Comparison of ENCODE assay signal across 1 cellular context in the genomic region with DNA sequence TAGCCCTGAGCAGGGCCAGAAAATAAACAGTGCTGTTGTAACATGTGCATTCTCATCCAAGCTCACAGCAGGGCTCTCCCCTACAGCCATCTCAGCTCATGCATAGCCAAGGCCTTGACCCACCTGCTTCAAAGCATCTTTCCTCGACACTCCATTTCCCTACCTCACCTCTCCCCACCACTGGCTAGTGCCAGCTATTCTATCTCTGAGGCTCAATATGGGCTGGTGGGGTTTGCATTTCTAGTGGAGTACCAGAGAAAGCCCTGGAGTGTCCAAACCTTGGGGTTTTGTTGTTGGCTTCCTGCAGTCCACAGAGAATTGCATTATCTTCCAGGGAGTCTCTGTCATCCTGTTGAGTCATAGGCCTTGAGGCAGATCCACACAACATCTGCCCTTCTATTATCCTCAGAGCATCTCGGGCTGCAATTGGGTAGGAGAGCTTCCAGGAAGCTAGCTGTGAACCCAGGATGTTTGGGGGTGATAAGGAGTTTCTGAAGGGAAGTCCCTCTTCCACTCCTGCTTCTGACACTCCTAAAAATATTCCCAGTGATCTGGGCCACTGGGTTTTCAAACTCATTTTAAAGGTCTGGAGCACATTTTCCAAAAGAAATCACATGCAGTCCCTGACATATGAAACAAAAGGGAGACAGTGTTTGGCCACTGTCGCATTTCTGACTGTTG.
TF ChIP-seq lines count a peak whose summit lies in the region.

No MANE protein-coding gene starts in this region.

TF ChIP-seq in K562, 482 proteins besides CTCF, POLR2A, EP300 and RAD21 (continued from another document and continues in another):
- TF ChIP-seq ZNF830 (CRISPR knock-in tag; IDR thresholded peaks at IDR 0.05) (no peak), PML (IDR thresholded peaks at IDR 0.05; ENCODE audit: low read length) (no peak), SMARCB1 (IDR thresholded peaks at IDR 0.05; ENCODE audit: insufficient read length, low read depth) (no peak), ESRRA (IDR thresholded peaks at IDR 0.05; ENCODE audit: borderline replicate concordance, low read depth) (no peak), POLR2AphosphoS2 (IDR thresholded peaks at IDR 0.05; ENCODE audit: low read length) (no peak), ZBTB7A (IDR thresholded peaks at IDR 0.05; ENCODE audit: borderline replicate concordance, control insufficient read depth, low read depth, low read length) (no peak), XRCC3 (IDR thresholded peaks at IDR 0.05) (no peak), SRSF1 (IDR thresholded peaks at IDR 0.05; ENCODE audit: low read depth, low read length) (no peak), ZNF778 (CRISPR knock-in tag; IDR thresholded peaks at IDR 0.05) (no peak), DPF2 (IDR thresholded peaks at IDR 0.05) (peak; percentile 87), NBN (IDR thresholded peaks at IDR 0.05; ENCODE audit: low read depth) (no peak), ZNF239 (CRISPR knock-in tag; IDR thresholded peaks at IDR 0.05) (no peak), RCOR1 (IDR thresholded peaks at IDR 0.05; ENCODE audit: borderline replicate concordance in 1 of 2, low read depth in 2 of 2, low read length in 2 of 2) (peak in 1 of 2 experiments; percentile 83; a peak in 2 of 4 replicates), ZNF347 (CRISPR knock-in tag; IDR thresholded peaks at IDR 0.05; ENCODE audit: low read depth) (no peak), PTBP1 (IDR thresholded peaks at IDR 0.05; ENCODE audit: low read depth, low read length) (no peak), ELF2 (CRISPR knock-in tag; IDR thresholded peaks at IDR 0.05) (0 out of 2 replicates have a peak, but pooled peaks have one; percentile 63), NELFE (IDR thresholded peaks at IDR 0.05; ENCODE audit: insufficient read depth, insufficient read length) (no peak), ZNF561 (CRISPR knock-in tag; conservative IDR thresholded peaks at IDR 0.05) (no peak), USF2 (CRISPR knock-in tag; IDR thresholded peaks at IDR 0.05) (no peak), SOX6 (IDR thresholded peaks at IDR 0.05) (peak; percentile 78; the same call in 1 of the 2 replicates), ZNF134 (CRISPR knock-in tag; conservative IDR thresholded peaks at IDR 0.05) (no peak), ZNF133 (CRISPR knock-in tag; IDR thresholded peaks at IDR 0.05) (no peak), NFRKB (IDR thresholded peaks at IDR 0.05; ENCODE audit: low read depth) (no peak), ETV5 (CRISPR knock-in tag; IDR thresholded peaks at IDR 0.05; ENCODE audit: low read depth) (0 out of 2 replicates have a peak, but pooled peaks have one; percentile 42), ZNF551 (CRISPR knock-in tag; IDR thresholded peaks at IDR 0.05) (no peak), ATF7 (IDR thresholded peaks at IDR 0.05) (peak; percentile 77), SRSF3 (IDR thresholded peaks at IDR 0.05; ENCODE audit: insufficient read depth, low read length) (no peak)
- TF ChIP-seq, protein P1, sequence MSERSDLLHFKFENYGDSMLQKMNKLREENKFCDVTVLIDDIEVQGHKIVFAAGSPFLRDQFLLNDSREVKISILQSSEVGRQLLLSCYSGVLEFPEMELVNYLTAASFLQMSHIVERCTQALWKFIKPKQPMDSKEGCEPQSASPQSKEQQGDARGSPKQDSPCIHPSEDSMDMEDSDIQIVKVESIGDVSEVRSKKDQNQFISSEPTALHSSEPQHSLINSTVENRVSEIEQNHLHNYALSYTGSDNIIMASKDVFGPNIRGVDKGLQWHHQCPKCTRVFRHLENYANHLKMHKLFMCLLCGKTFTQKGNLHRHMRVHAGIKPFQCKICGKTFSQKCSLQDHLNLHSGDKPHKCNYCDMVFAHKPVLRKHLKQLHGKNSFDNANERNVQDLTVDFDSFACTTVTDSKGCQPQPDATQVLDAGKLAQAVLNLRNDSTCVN (CRISPR knock-in tag; IDR thresholded peaks at IDR 0.05), result no peak
- TF ChIP-seq, protein P2, sequence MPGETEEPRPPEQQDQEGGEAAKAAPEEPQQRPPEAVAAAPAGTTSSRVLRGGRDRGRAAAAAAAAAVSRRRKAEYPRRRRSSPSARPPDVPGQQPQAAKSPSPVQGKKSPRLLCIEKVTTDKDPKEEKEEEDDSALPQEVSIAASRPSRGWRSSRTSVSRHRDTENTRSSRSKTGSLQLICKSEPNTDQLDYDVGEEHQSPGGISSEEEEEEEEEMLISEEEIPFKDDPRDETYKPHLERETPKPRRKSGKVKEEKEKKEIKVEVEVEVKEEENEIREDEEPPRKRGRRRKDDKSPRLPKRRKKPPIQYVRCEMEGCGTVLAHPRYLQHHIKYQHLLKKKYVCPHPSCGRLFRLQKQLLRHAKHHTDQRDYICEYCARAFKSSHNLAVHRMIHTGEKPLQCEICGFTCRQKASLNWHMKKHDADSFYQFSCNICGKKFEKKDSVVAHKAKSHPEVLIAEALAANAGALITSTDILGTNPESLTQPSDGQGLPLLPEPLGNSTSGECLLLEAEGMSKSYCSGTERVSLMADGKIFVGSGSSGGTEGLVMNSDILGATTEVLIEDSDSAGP (CRISPR knock-in tag; IDR thresholded peaks at IDR 0.05), result no peak
- TF ChIP-seq, protein P3, sequence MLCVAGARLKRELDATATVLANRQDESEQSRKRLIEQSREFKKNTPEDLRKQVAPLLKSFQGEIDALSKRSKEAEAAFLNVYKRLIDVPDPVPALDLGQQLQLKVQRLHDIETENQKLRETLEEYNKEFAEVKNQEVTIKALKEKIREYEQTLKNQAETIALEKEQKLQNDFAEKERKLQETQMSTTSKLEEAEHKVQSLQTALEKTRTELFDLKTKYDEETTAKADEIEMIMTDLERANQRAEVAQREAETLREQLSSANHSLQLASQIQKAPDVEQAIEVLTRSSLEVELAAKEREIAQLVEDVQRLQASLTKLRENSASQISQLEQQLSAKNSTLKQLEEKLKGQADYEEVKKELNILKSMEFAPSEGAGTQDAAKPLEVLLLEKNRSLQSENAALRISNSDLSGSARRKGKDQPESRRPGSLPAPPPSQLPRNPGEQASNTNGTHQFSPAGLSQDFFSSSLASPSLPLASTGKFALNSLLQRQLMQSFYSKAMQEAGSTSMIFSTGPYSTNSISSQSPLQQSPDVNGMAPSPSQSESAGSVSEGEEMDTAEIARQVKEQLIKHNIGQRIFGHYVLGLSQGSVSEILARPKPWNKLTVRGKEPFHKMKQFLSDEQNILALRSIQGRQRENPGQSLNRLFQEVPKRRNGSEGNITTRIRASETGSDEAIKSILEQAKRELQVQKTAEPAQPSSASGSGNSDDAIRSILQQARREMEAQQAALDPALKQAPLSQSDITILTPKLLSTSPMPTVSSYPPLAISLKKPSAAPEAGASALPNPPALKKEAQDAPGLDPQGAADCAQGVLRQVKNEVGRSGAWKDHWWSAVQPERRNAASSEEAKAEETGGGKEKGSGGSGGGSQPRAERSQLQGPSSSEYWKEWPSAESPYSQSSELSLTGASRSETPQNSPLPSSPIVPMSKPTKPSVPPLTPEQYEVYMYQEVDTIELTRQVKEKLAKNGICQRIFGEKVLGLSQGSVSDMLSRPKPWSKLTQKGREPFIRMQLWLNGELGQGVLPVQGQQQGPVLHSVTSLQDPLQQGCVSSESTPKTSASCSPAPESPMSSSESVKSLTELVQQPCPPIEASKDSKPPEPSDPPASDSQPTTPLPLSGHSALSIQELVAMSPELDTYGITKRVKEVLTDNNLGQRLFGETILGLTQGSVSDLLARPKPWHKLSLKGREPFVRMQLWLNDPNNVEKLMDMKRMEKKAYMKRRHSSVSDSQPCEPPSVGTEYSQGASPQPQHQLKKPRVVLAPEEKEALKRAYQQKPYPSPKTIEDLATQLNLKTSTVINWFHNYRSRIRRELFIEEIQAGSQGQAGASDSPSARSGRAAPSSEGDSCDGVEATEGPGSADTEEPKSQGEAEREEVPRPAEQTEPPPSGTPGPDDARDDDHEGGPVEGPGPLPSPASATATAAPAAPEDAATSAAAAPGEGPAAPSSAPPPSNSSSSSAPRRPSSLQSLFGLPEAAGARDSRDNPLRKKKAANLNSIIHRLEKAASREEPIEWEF (CRISPR knock-in tag; IDR thresholded peaks at IDR 0.05), result no peak
- TF ChIP-seq, protein P4, sequence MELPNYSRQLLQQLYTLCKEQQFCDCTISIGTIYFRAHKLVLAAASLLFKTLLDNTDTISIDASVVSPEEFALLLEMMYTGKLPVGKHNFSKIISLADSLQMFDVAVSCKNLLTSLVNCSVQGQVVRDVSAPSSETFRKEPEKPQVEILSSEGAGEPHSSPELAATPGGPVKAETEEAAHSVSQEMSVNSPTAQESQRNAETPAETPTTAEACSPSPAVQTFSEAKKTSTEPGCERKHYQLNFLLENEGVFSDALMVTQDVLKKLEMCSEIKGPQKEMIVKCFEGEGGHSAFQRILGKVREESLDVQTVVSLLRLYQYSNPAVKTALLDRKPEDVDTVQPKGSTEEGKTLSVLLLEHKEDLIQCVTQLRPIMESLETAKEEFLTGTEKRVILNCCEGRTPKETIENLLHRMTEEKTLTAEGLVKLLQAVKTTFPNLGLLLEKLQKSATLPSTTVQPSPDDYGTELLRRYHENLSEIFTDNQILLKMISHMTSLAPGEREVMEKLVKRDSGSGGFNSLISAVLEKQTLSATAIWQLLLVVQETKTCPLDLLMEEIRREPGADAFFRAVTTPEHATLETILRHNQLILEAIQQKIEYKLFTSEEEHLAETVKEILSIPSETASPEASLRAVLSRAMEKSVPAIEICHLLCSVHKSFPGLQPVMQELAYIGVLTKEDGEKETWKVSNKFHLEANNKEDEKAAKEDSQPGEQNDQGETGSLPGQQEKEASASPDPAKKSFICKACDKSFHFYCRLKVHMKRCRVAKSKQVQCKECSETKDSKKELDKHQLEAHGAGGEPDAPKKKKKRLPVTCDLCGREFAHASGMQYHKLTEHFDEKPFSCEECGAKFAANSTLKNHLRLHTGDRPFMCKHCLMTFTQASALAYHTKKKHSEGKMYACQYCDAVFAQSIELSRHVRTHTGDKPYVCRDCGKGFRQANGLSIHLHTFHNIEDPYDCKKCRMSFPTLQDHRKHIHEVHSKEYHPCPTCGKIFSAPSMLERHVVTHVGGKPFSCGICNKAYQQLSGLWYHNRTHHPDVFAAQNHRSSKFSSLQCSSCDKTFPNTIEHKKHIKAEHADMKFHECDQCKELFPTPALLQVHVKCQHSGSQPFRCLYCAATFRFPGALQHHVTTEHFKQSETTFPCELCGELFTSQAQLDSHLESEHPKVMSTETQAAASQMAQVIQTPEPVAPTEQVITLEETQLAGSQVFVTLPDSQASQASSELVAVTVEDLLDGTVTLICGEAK (IDR thresholded peaks at IDR 0.05), result no peak
- TF ChIP-seq, protein P4 (CRISPR knock-in tag; IDR thresholded peaks at IDR 0.05), result no peak
- TF ChIP-seq, protein P5, sequence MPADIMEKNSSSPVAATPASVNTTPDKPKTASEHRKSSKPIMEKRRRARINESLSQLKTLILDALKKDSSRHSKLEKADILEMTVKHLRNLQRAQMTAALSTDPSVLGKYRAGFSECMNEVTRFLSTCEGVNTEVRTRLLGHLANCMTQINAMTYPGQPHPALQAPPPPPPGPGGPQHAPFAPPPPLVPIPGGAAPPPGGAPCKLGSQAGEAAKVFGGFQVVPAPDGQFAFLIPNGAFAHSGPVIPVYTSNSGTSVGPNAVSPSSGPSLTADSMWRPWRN (IDR thresholded peaks at IDR 0.05; ENCODE audit: low read depth), result 0 out of 2 replicates have a peak, but pooled peaks have one; percentile 11
- TF ChIP-seq, protein P6, sequence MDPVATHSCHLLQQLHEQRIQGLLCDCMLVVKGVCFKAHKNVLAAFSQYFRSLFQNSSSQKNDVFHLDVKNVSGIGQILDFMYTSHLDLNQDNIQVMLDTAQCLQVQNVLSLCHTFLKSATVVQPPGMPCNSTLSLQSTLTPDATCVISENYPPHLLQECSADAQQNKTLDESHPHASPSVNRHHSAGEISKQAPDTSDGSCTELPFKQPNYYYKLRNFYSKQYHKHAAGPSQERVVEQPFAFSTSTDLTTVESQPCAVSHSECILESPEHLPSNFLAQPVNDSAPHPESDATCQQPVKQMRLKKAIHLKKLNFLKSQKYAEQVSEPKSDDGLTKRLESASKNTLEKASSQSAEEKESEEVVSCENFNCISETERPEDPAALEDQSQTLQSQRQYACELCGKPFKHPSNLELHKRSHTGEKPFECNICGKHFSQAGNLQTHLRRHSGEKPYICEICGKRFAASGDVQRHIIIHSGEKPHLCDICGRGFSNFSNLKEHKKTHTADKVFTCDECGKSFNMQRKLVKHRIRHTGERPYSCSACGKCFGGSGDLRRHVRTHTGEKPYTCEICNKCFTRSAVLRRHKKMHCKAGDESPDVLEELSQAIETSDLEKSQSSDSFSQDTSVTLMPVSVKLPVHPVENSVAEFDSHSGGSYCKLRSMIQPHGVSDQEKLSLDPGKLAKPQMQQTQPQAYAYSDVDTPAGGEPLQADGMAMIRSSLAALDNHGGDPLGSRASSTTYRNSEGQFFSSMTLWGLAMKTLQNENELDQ (CRISPR knock-in tag; IDR thresholded peaks at IDR 0.05; ENCODE audit: borderline replicate concordance), result no peak
- TF ChIP-seq, protein P7, sequence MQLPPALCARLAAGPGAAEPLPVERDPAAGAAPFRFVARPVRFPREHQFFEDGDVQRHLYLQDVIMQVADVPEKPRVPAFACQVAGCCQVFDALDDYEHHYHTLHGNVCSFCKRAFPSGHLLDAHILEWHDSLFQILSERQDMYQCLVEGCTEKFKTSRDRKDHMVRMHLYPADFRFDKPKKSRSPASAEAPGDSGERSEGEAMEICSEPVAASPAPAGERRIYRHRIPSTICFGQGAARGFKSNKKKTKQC (CRISPR knock-in tag; IDR thresholded peaks at IDR 0.05), result no peak
